8 cellular contexts compared by ENCODE assay signal in genomic region chr15:65833501-65834220, GRCh38. TPM values are rescaled to one million over a fixed set of nuclear protein-coding genes. Genes with fewer than 3 reads are reported as not detected.
DNase-seq lines count a peak whose midpoint lies in the region; ATAC-seq and TF ChIP-seq lines count a peak whose summit lies in the region.

No MANE protein-coding gene starts in this region.

- H3K9me3 ChIP-seq in RWPE2 (ENCODE audit: severe bottlenecking), result no peaks in the 10 kb centered on the region
- H3K9me3 ChIP-seq in naive thymus-derived CD4-positive, alpha-beta T cell (ENCODE audit: control insufficient read depth in 2 of 3, low read length in 3 of 3), result no peaks in the 10 kb centered on the region

- peaks cover 39% of the 10 kb centered on the region for H3K4me1 Mint-ChIP-seq in chondrocyte (ENCODE audit: low read depth)
- H3K4me1 Mint-ChIP-seq in naive thymus-derived CD4-positive, alpha-beta T cell, result peaks cover 24 to 61% (median 51%) of the 10 kb centered on the region in 7 donors

- peaks cover 8% of the 10 kb centered on the region for H3K27me3 Mint-ChIP-seq in chondrocyte (ENCODE audit: low read depth)
- H3K27me3 Mint-ChIP-seq in naive thymus-derived CD4-positive, alpha-beta T cell, result no peaks in the 10 kb centered on the region

- peak overlapping the region; percentile 50 for H3K27ac ChIP-seq in RWPE2 (ENCODE audit: poor library complexity, severe bottlenecking)
- H3K27ac ChIP-seq in naive thymus-derived CD4-positive, alpha-beta T cell (ENCODE audit: low read depth, low read length), result peak overlapping the region; percentile 68

- H3K4me1 ChIP-seq in RWPE2 (ENCODE audit: insufficient read depth, poor library complexity, severe bottlenecking), result peaks cover 8% of the 10 kb centered on the region
- peaks cover 34 to 42% of the 10 kb centered on the region in 2 donors for H3K4me1 ChIP-seq in naive thymus-derived CD4-positive, alpha-beta T cell (ENCODE audit: control insufficient read depth in 2 of 2, insufficient read depth in 2 of 2, low read length in 2 of 2)

- peak overlapping the region; percentile 95 for H3K27ac Mint-ChIP-seq in chondrocyte (ENCODE audit: unreplicated experiment)
- peak overlapping the region; percentile 87 to 99 (median 95) for H3K27ac Mint-ChIP-seq in naive thymus-derived CD4-positive, alpha-beta T cell

- no peaks in the 10 kb centered on the region for H3K9me3 Mint-ChIP-seq in chondrocyte (ENCODE audit: low read depth)
- no peaks in the 10 kb centered on the region for H3K9me3 Mint-ChIP-seq in naive thymus-derived CD4-positive, alpha-beta T cell

- intact Hi-C loops in naive thymus-derived CD4-positive, alpha-beta T cell (cut with micrococcal nuclease), result loop anchor here (1.0 to 2.0 kb wide), 2 partner anchors 15 to 41 kb away; partner anchors contain the start of gene DENND4A (in 1 of the 2)

- H3K4me3 Mint-ChIP-seq in chondrocyte (ENCODE audit: unreplicated experiment), result peak overlapping the region; percentile 24
- peak overlapping the region; percentile 73 to 87 (median 83) for H3K4me3 Mint-ChIP-seq in naive thymus-derived CD4-positive, alpha-beta T cell

- ATAC-seq in RWPE2 (ENCODE audit: low read depth), result no peak
- ATAC-seq in naive thymus-derived CD4-positive, alpha-beta T cell, result no peak
- no peak for ATAC-seq in HG02571 (IDR thresholded peaks at IDR 0.05; ENCODE audit: unreplicated experiment)
- ATAC-seq in GM21390 (IDR thresholded peaks at IDR 0.05; ENCODE audit: unreplicated experiment), result no peak

- CTCF ChIA-PET in naive thymus-derived CD4-positive, alpha-beta T cell (lab: Charles Lee), result interaction anchor here (0.6 to 2.2 kb wide), 10 partner anchors 14 to 275 kb away, joined by 3 to 11 read pairs (median 4); partner anchors contain the start of genes DENND4A and RAB11A

- no peaks in the 10 kb centered on the region for H3K27me3 ChIP-seq in RWPE2 (ENCODE audit: insufficient read depth, poor library complexity, severe bottlenecking)
- no peaks in the 10 kb centered on the region for H3K27me3 ChIP-seq in naive thymus-derived CD4-positive, alpha-beta T cell (ENCODE audit: control insufficient read depth in 2 of 2, insufficient read depth in 2 of 2, low read length in 2 of 2)

- TF ChIP-seq CTCF in RWPE2 (IDR thresholded peaks at IDR 0.05; ENCODE audit: poor library complexity, severe bottlenecking), result no peak
- no peak for TF ChIP-seq CTCF in chondrocyte (IDR thresholded peaks at IDR 0.05)

- no peaks in the 10 kb centered on the region for H3K36me3 Mint-ChIP-seq in chondrocyte (ENCODE audit: low read depth)
- no peaks in the 10 kb centered on the region for H3K36me3 Mint-ChIP-seq in naive thymus-derived CD4-positive, alpha-beta T cell

- DNase-seq in HT-29 (ENCODE audit: low spot score) (peak; percentile 43), RWPE2 (ENCODE audit: low spot score) (no peak), chondrocyte (ENCODE audit: low spot score) (no peak), putamen (ENCODE audit: low spot score) (no peak), GM03348 (ENCODE audit: low spot score) (no peak)
- peak in 3 of 9 donors; percentile 7 to 41 (median 25) for DNase-seq in naive thymus-derived CD4-positive, alpha-beta T cell

- POLR2A ChIA-PET in naive thymus-derived CD4-positive, alpha-beta T cell (lab: Charles Lee), result interaction anchor here (0.5 to 6.6 kb wide), 9 partner anchors 10 to 515 kb away, joined by 3 to 67 read pairs (median 4); partner anchors contain the start of genes DENND4A and RAB11A

- H3K36me3 ChIP-seq in RWPE2 (ENCODE audit: low read depth), result no peaks in the 10 kb centered on the region
- H3K36me3 ChIP-seq in naive thymus-derived CD4-positive, alpha-beta T cell (ENCODE audit: control insufficient read depth in 2 of 3, insufficient read depth in 3 of 3, low read length in 3 of 3), result no peaks in the 10 kb centered on the region

- H3K4me3 ChIP-seq in RWPE2 (ENCODE audit: severe bottlenecking), result no peak overlapping the region
- H3K4me3 ChIP-seq in naive thymus-derived CD4-positive, alpha-beta T cell (ENCODE audit: low read length), result peak overlapping the region; percentile 19

RNA-seq across cellular contexts. Expression of gene RAB11A, which starts 35.6 kb away (rescaled TPM):
- total RNA-seq in HT-29 (2014; rRNA removed; shearing (Covaris generic)), result 233 and 329 TPM in 2 replicates
- total RNA-seq in chondrocyte, result 150 to 153 TPM (median 153 TPM) in 3 replicates
- 100 to 1,000 TPM in 2 of 5 experiments, 10 to 100 TPM in 3; 80.9 to 201 (median 88.7) TPM for total RNA-seq in naive thymus-derived CD4-positive, alpha-beta T cell
- polyA plus RNA-seq in naive thymus-derived CD4-positive, alpha-beta T cell, result 100 to 1,000 TPM; 213 to 224 TPM

RNA-seq across cellular contexts. Expression of gene DENND4A, which starts 41.6 kb away (rescaled TPM):
- total RNA-seq in HT-29 (2014; rRNA removed; shearing (Covaris generic)), result 9.0 and 9.7 TPM in 2 replicates
- 9.7 to 14.5 TPM (median 10.7 TPM) in 3 replicates for total RNA-seq in chondrocyte
- total RNA-seq in naive thymus-derived CD4-positive, alpha-beta T cell, result 10 to 100 TPM; 40.0 to 67.9 (median 64.6) TPM
- polyA plus RNA-seq in naive thymus-derived CD4-positive, alpha-beta T cell, result 10 to 100 TPM; 14.1 to 14.9 TPM
